19 cellular contexts compared by ENCODE assay signal in the genomic region with DNA sequence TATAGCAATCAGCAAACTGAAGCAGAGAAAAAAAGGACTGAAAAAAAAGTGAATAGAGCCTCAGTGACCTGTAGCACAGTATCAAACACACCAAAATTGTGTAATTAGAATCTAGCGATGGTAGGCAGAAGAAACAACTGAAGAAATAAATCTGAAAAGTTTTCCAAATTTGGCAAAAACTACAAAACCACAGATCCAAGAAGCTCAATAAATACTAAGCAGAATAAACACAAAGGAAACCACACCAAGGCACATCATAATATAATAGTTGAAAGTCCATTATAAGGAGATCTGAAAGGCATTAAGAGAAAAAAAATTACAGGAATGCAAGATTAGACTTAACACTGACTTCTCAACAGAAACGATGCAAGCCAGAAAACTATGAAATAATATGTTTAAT. TPM values are rescaled to one million over a fixed set of nuclear protein-coding genes. Genes with fewer than 3 reads are reported as not detected.
DNase-seq lines count a peak whose midpoint lies in the region; ATAC-seq and TF ChIP-seq lines count a peak whose summit lies in the region.
"Had no signal": no experiment of that assay in that cellular context is flagged by ENCODE, and none has a peak within 500 bp of the region (broad histone marks: within the 10 kb centered on the region; RNA-seq: fewer than 3 reads in every experiment).

No MANE protein-coding gene starts in this region.

- H3K27me3 Mint-ChIP-seq in activated CD4-positive, alpha-beta memory T cell treated with anti-CD3 and anti-CD28 coated beads, Interleukin-2, amount 10 ng/mL, durations not matched to agents 7 days and 5 days, result no peaks in the 10 kb centered on the region
- peaks cover 8% of the 10 kb centered on the region for H3K27me3 Mint-ChIP-seq in activated CD4-positive, alpha-beta memory T cell treated with anti-CD3 and anti-CD28 coated beads for 36 hours
- H3K27me3 Mint-ChIP-seq in activated naive CD8-positive, alpha-beta T cell treated with anti-CD3 and anti-CD28 coated beads, Interleukin-2, amount 50 U/mL, for 24 hours, result peaks cover 7% of the 10 kb centered on the region

- H3K27me3 ChIP-seq in smooth muscle cell (ENCODE audit: low read depth), result peaks cover 24% of the 10 kb centered on the region

- H3F3A ChIP-seq in smooth muscle cell (ENCODE audit: low read depth), result no peaks in the 10 kb centered on the region

- H3K36me3 ChIP-seq in smooth muscle cell (ENCODE audit: low read depth), result no peaks in the 10 kb centered on the region
- H3K36me3 ChIP-seq: HAP-1 had no signal

- H3K79me2 ChIP-seq in smooth muscle cell (ENCODE audit: low read depth), result no peaks in the 10 kb centered on the region

- no peak overlapping the region for H3K4me3 ChIP-seq in smooth muscle cell
- H3K4me3 ChIP-seq: A549, HAP-1 had no signal

- H3K4me1 ChIP-seq in smooth muscle cell (ENCODE audit: low read depth), result no peaks in the 10 kb centered on the region
- H3K4me1 ChIP-seq: A549, Caco-2, HAP-1 had no signal

- H4K20me1 ChIP-seq in smooth muscle cell (ENCODE audit: low read depth), result no peaks in the 10 kb centered on the region

- peak overlapping the region; percentile 58 for H3K4me2 ChIP-seq in smooth muscle cell
- H3K4me2 ChIP-seq: A549 had no signal

- H3K9me3 ChIP-seq in smooth muscle cell (replicated peaks; ENCODE audit: low read depth), result no peaks in the 10 kb centered on the region
- H3K9me3 ChIP-seq: A549, Caco-2, HAP-1 had no signal

- no peak overlapping the region for H3K27ac ChIP-seq in smooth muscle cell (ENCODE audit: low read depth)
- H3K27ac ChIP-seq: A549 had no signal

- no peak for TF ChIP-seq CTCF in smooth muscle cell (IDR thresholded peaks at IDR 0.05; ENCODE audit: borderline replicate concordance, insufficient read depth, poor library complexity, severe bottlenecking)

- DNase-seq in activated CD4-positive, alpha-beta memory T cell treated with anti-CD3 and anti-CD28 coated beads, Interleukin-2, amount 10 ng/mL, durations not matched to agents 7 days and 5 days, result no peak
- no peak for DNase-seq in activated CD4-positive, alpha-beta memory T cell treated with anti-CD3 and anti-CD28 coated beads for 36 hours
- peak; percentile 58 for DNase-seq in M059J (ENCODE audit: low read depth)
- DNase-seq in fibroblast of gingiva (ENCODE audit: low read depth), result peak; percentile 7
- no peak for DNase-seq in smooth muscle cell (lab: John Stamatoyannopoulos, UW; ENCODE audit: unreplicated experiment)
- no peak for DNase-seq in DMS79 treated with DMSO at 0.1 percent for 48 hours (lab: John Stamatoyannopoulos, UW)
- no peak for DNase-seq in activated naive CD8-positive, alpha-beta T cell treated with anti-CD3 and anti-CD28 coated beads, Interleukin-2, amount 50 U/mL, for 24 hours
- DNase-seq in 8988T, result no peak
- DNase-seq: Caco-2, MV-4-11, NCI-H1436, NCI-H2029, NCI-H748 treated with DMSO at 0.1 percent for 48 hours, OCI-M1, SHP77 treated with DMSO at 0.1 percent for 48 hours had no signal

- CTCF ChIA-PET in activated CD4-positive, alpha-beta memory T cell treated with anti-CD3 and anti-CD28 coated beads, Interleukin-2, amount 10 ng/mL, durations not matched to agents 7 days and 5 days (lab: Charles Lee), result interaction anchor here (1.1 kb wide), 1 partner anchor 10 kb away, joined by 3 read pairs; no protein-coding TSS in a partner anchor
- CTCF ChIA-PET in activated CD4-positive, alpha-beta memory T cell treated with anti-CD3 and anti-CD28 coated beads for 36 hours (lab: Charles Lee), result interaction anchor here (1.1 kb wide), 1 partner anchor 11 kb away, joined by 4 read pairs; no protein-coding TSS in a partner anchor

- no peak overlapping the region for H3K9ac ChIP-seq in smooth muscle cell (ENCODE audit: low read depth)

- ATAC-seq in activated naive CD8-positive, alpha-beta T cell treated with anti-CD3 and anti-CD28 coated beads, Interleukin-2, amount 50 U/mL, for 24 hours, result no peak
- ATAC-seq: A549 had no signal

- 46% methylated on average over 2 of the region's 2 CpGs for WGBS in smooth muscle cell (ENCODE audit: low lambda C conversion rate)

- no peak overlapping the region for H3K4me3 Mint-ChIP-seq in activated CD4-positive, alpha-beta memory T cell treated with anti-CD3 and anti-CD28 coated beads, Interleukin-2, amount 10 ng/mL, durations not matched to agents 7 days and 5 days
- no peak overlapping the region for H3K4me3 Mint-ChIP-seq in activated CD4-positive, alpha-beta memory T cell treated with anti-CD3 and anti-CD28 coated beads for 36 hours
- H3K4me3 Mint-ChIP-seq in activated naive CD8-positive, alpha-beta T cell treated with anti-CD3 and anti-CD28 coated beads, Interleukin-2, amount 50 U/mL, for 24 hours, result no peak overlapping the region

- POLR2A ChIA-PET in activated CD4-positive, alpha-beta memory T cell treated with anti-CD3 and anti-CD28 coated beads, Interleukin-2, amount 10 ng/mL, durations not matched to agents 7 days and 5 days (lab: Charles Lee), result interaction anchor here (1.0 kb wide), 1 partner anchor 128 kb away, joined by 3 read pairs; no protein-coding TSS in a partner anchor
- POLR2A ChIA-PET in activated CD4-positive, alpha-beta memory T cell treated with anti-CD3 and anti-CD28 coated beads for 36 hours (lab: Charles Lee), result no interaction called here

- H2AFZ ChIP-seq in smooth muscle cell (ENCODE audit: low read depth), result no peak overlapping the region

- H3K27ac Mint-ChIP-seq in activated CD4-positive, alpha-beta memory T cell treated with anti-CD3 and anti-CD28 coated beads, Interleukin-2, amount 10 ng/mL, durations not matched to agents 7 days and 5 days, result peak overlapping the region; percentile 31
- H3K27ac Mint-ChIP-seq in activated CD4-positive, alpha-beta memory T cell treated with anti-CD3 and anti-CD28 coated beads for 36 hours, result no peak overlapping the region
- no peak overlapping the region for H3K27ac Mint-ChIP-seq in activated naive CD8-positive, alpha-beta T cell treated with anti-CD3 and anti-CD28 coated beads, Interleukin-2, amount 50 U/mL, for 24 hours

- H3K36me3 Mint-ChIP-seq in activated CD4-positive, alpha-beta memory T cell treated with anti-CD3 and anti-CD28 coated beads, Interleukin-2, amount 10 ng/mL, durations not matched to agents 7 days and 5 days (ENCODE audit: low read depth), result peaks cover 4% of the 10 kb centered on the region
- H3K36me3 Mint-ChIP-seq in activated CD4-positive, alpha-beta memory T cell treated with anti-CD3 and anti-CD28 coated beads for 36 hours, result no peaks in the 10 kb centered on the region
- H3K36me3 Mint-ChIP-seq in activated naive CD8-positive, alpha-beta T cell treated with anti-CD3 and anti-CD28 coated beads, Interleukin-2, amount 50 U/mL, for 24 hours (ENCODE audit: low read depth), result no peaks in the 10 kb centered on the region

- H3K9me3 Mint-ChIP-seq in activated CD4-positive, alpha-beta memory T cell treated with anti-CD3 and anti-CD28 coated beads, Interleukin-2, amount 10 ng/mL, durations not matched to agents 7 days and 5 days, result no peaks in the 10 kb centered on the region
- H3K9me3 Mint-ChIP-seq in activated CD4-positive, alpha-beta memory T cell treated with anti-CD3 and anti-CD28 coated beads for 36 hours, result no peaks in the 10 kb centered on the region
- no peaks in the 10 kb centered on the region for H3K9me3 Mint-ChIP-seq in activated naive CD8-positive, alpha-beta T cell treated with anti-CD3 and anti-CD28 coated beads, Interleukin-2, amount 50 U/mL, for 24 hours

- intact Hi-C loops in activated CD4-positive, alpha-beta memory T cell treated with anti-CD3 and anti-CD28 coated beads for 36 hours (cut with micrococcal nuclease), result loop anchor here (10.0 kb wide), 1 partner anchor 366 kb away; no protein-coding TSS in a partner anchor

- H3K4me1 Mint-ChIP-seq in activated CD4-positive, alpha-beta memory T cell treated with anti-CD3 and anti-CD28 coated beads, Interleukin-2, amount 10 ng/mL, durations not matched to agents 7 days and 5 days, result peaks cover 56% of the 10 kb centered on the region
- peaks cover 29% of the 10 kb centered on the region for H3K4me1 Mint-ChIP-seq in activated CD4-positive, alpha-beta memory T cell treated with anti-CD3 and anti-CD28 coated beads for 36 hours (ENCODE audit: low read depth)
- peaks cover 35% of the 10 kb centered on the region for H3K4me1 Mint-ChIP-seq in activated naive CD8-positive, alpha-beta T cell treated with anti-CD3 and anti-CD28 coated beads, Interleukin-2, amount 50 U/mL, for 24 hours

RNA-seq across cellular contexts. Expression of a gene that starts 7.1 kb away (rescaled TPM):
- 10 to 100 TPM; 75.5 to 76.0 TPM for total RNA-seq in activated CD4-positive, alpha-beta memory T cell treated with anti-CD3 and anti-CD28 coated beads, Interleukin-2, amount 10 ng/mL, durations not matched to agents 7 days and 5 days
- total RNA-seq in activated CD4-positive, alpha-beta memory T cell treated with anti-CD3 and anti-CD28 coated beads for 36 hours, result 10 to 100 TPM; 86.9 to 90.7 TPM
- total RNA-seq in M059J (2014; rRNA removed; shearing (Covaris generic)), result 0.30 and 0.62 TPM in 2 replicates
- total RNA-seq in smooth muscle cell, result 0.49 TPM in 1 of 2 replicates, not detected in the other
- polyA plus RNA-seq in smooth muscle cell, result 0.50 TPM in 1 of 2 replicates, not detected in the other
- total RNA-seq: NCI-H460, RPMI7951 had no signal
- polyA plus RNA-seq: A549 had no signal

Comparison
In these comparisons a context has a peak if more than half of its experiments do, and no peak if none do; other contexts are left out.
1. DNase-seq: peak in M059J (single experiment) and fibroblast of gingiva (single experiment); none in activated CD4-positive, alpha-beta memory T cell treated with anti-CD3 and anti-CD28 coated beads, Interleukin-2, amount 10 ng/mL, durations not matched to agents 7 days and 5 days (single experiment), activated CD4-positive, alpha-beta memory T cell treated with anti-CD3 and anti-CD28 coated beads for 36 hours (single experiment), smooth muscle cell (single experiment), DMS79 treated with DMSO at 0.1 percent for 48 hours (single experiment), activated naive CD8-positive, alpha-beta T cell treated with anti-CD3 and anti-CD28 coated beads, Interleukin-2, amount 50 U/mL, for 24 hours (single experiment) and 8988T (single experiment).
2. RNA of a gene that starts 7.1 kb away (total RNA-seq): 86.9 to 90.7 TPM in activated CD4-positive, alpha-beta memory T cell treated with anti-CD3 and anti-CD28 coated beads for 36 hours and 75.5 to 76.0 TPM in activated CD4-positive, alpha-beta memory T cell treated with anti-CD3 and anti-CD28 coated beads, Interleukin-2, amount 10 ng/mL, durations not matched to agents 7 days and 5 days; 0.30 to 0.62 TPM in M059J and 0.49 TPM in smooth muscle cell; every median in the first group is over 10 times any median in the second.